Comparison of ENCODE assay signal across 7 cellular contexts in the genomic region with DNA sequence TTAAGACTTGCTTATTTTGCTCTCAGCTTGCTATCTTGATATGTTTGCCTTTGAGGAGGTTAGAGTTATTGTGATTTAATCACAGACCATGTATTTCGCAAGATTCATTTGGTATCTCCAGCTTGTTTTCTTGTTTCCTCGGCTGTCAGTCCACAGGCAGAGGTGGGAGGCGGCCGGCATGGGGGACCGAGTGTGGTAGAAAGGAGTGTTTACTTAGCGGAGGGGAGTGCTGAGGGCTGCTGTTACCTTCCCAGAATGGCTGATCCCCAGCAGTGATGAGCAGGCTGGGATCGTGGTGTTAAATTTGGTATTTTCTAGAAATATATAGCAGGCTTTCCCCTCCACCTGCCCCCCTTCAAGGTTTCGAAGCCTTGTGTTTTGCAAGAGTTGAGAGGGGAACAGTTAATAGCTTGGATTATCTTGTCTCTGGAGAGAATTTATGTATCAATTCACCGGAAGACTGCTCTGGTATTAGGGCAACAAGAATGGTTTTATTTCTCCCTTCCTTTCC.
DNase-seq lines count a peak whose midpoint lies in the region; TF ChIP-seq lines count a peak whose summit lies in the region.

No MANE protein-coding gene starts in this region.

- peak overlapping the region; percentile 27 for H3K9ac ChIP-seq in SK-N-MC (ENCODE audit: insufficient read length)

- intact Hi-C loops in left ventricle myocardium inferior (cut with micrococcal nuclease): no loop called here

- peak; percentile 42 for DNase-seq in LoVo (ENCODE audit: low spot score)
- DNase-seq in SK-N-MC (ENCODE audit: low read depth, low spot score): peak; percentile 87
- no peak for DNase-seq in left ventricle myocardium inferior
- no peak for DNase-seq in suprapubic skin (ENCODE audit: low spot score in 2 of 2)
- no peak for DNase-seq in Ammon's horn (ENCODE audit: low spot score)
- DNase-seq in GOT3 (lab: John Stamatoyannopoulos, UW): no peak
- no peak for DNase-seq in RPMI8226

- TF ChIP-seq CTCF in left ventricle myocardium inferior (IDR thresholded peaks at IDR 0.05; ENCODE audit: borderline replicate concordance): no peak
- no peak for TF ChIP-seq CTCF in suprapubic skin (IDR thresholded peaks at IDR 0.05)

- H3K27me3 ChIP-seq in left ventricle myocardium inferior (ENCODE audit: low read depth) (no peaks in the 10 kb centered on the region), suprapubic skin (no peaks in the 10 kb centered on the region)

- H3K9me3 ChIP-seq in SK-N-MC (ENCODE audit: low read depth, low read length) (no peaks in the 10 kb centered on the region), left ventricle myocardium inferior (replicated peaks) (no peaks in the 10 kb centered on the region), suprapubic skin (no peaks in the 10 kb centered on the region)

- H3K4me3 ChIP-seq in SK-N-MC (peak overlapping the region; percentile 82), left ventricle myocardium inferior (no peak overlapping the region), suprapubic skin (no peak overlapping the region)

- H3K27ac ChIP-seq in SK-N-MC: peak overlapping the region; percentile 98
- H3K27ac ChIP-seq in left ventricle myocardium inferior (replicated peaks): peak overlapping the region; percentile 69
- H3K27ac ChIP-seq in suprapubic skin: peak overlapping the region; percentile 54

- 22% methylated on average over 9 of the region's 9 CpGs for WGBS in suprapubic skin

- no peak for TF ChIP-seq EP300 in suprapubic skin (IDR thresholded peaks at IDR 0.05)

- peaks cover 69% of the 10 kb centered on the region for H3K4me1 ChIP-seq in left ventricle myocardium inferior
- H3K4me1 ChIP-seq in suprapubic skin: peaks cover 38% of the 10 kb centered on the region

- H3K36me3 ChIP-seq in SK-N-MC (ENCODE audit: insufficient read depth, low read length) (no peaks in the 10 kb centered on the region), left ventricle myocardium inferior (no peaks in the 10 kb centered on the region), suprapubic skin (no peaks in the 10 kb centered on the region)

- TF ChIP-seq POLR2A in suprapubic skin (IDR thresholded peaks at IDR 0.05): no peak

Comparison
In these comparisons a context has a peak if more than half of its experiments do, and no peak if none do; other contexts are left out.
1. DNase-seq: peak in LoVo (single experiment) and SK-N-MC (single experiment); none in left ventricle myocardium inferior (single experiment), suprapubic skin (0 of 2), Ammon's horn (single experiment), GOT3 (single experiment) and RPMI8226 (single experiment).
2. Peak in every context shown above with its lines, with median percentiles within 50 percentile points of each other: H3K27ac ChIP-seq.